Comparison of ENCODE assay signal across 22 cellular contexts in genomic region chr2:132901661-132902060, GRCh38.
"Had no signal": no experiment of that assay in that cellular context is flagged by ENCODE, and none has a peak within 500 bp of the region (broad histone marks: within the 10 kb centered on the region; RNA-seq: fewer than 3 reads in every experiment).

No MANE protein-coding gene starts in this region.

- DNase-seq: dorsolateral prefrontal cortex; effector CD4-positive, alpha-beta T cell; foreskin melanocyte; hypothalamus; immature natural killer cell; islet precursor cell; left ventricle myocardium superior; lower lobe of right lung; natural killer cell; occipital lobe; ovary; posterior cingulate gyrus; psoas muscle; right cardiac atrium; sigmoid colon; spleen; stimulated activated CD4-positive, alpha-beta T cell treated with anti-CD3 and anti-CD28 coated beads, Interleukin-4, amount 100 ng/mL, for 4 hours; stimulated activated naive CD8-positive, alpha-beta T cell treated with anti-CD3 and anti-CD28 coated beads, Interleukin-15, Interleukin-2, amounts not matched to agents 100 U/mL and 50 U/mL, for 24 hours; substantia nigra; testis; tibial artery had no signal

- H3K27me3 ChIP-seq: dorsolateral prefrontal cortex, ovary, sigmoid colon, spleen, testis, tibial artery had no signal

- ATAC-seq: left ventricle myocardium superior; lower lobe of right lung; natural killer cell; psoas muscle; right cardiac atrium; stimulated activated memory B cell treated with anti-CD40 and anti-IgM and Interleukin-4, amounts not matched to agents 10 μg/mL and 1 μg/mL and 100 μg/mL, for 72 hours; stimulated activated naive CD8-positive, alpha-beta T cell treated with anti-CD3 and anti-CD28 coated beads, Interleukin-15, Interleukin-2, amounts not matched to agents 100 U/mL and 50 U/mL, for 24 hours had no signal

- H3K9me3 ChIP-seq: lower lobe of right lung, ovary, psoas muscle, sigmoid colon, spleen, testis, tibial artery had no signal

- H3K27ac ChIP-seq: dorsolateral prefrontal cortex, lower lobe of right lung, ovary, psoas muscle, sigmoid colon, spleen, testis, tibial artery had no signal

- H3K4me3 ChIP-seq: dorsolateral prefrontal cortex, lower lobe of right lung, ovary, psoas muscle, sigmoid colon, spleen, testis, tibial artery had no signal

- H3K4me1 ChIP-seq: lower lobe of right lung, psoas muscle, sigmoid colon, spleen, testis, tibial artery had no signal

- H3K36me3 ChIP-seq: lower lobe of right lung, ovary, sigmoid colon, spleen, tibial artery had no signal
